ENCODE assay signal across 1 cellular context in the genomic region with DNA sequence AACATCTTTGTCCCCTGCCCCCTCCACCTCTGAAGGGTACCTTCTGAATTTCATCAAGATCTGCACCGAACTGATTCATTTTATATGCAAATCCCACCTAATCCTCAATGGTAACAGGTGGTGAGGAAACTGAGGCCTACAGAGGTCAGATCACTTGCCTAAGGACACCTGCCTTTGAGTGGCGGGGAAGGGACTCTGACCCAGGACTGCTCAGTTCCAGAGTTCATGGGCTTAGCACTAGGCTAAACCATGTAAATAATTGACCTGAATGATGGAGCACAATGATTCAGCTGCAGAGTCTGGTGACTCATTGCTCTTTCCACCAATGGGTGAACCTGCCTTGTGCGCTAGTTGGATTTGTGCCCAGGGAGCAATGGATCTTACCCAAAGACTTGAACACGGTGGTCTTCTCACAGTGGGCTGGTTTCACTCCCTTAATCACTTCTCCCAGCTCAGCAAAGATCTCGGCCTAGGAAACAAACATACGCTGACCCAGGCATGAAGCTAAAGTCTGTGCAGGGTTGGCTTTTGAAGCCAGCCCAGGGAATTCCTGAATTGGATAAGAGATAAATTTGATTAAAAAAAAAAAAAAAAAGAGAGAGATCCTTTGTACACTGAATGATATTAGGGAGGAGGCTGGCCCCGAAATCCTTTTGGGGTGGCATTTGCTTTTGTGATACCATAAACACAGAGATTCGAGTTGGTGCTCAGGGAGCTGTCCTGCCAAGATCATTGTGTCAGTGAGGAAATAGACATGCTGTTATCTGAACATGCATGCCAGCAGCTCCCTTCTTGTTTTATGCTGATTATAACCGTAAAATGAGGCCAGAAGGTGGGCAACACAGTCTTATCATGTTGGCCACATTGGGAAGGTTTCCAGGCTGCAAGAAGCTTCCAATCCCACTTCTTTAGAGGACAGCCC.
TF ChIP-seq lines count a peak whose summit lies in the region.

No MANE protein-coding gene starts in this region.

TF ChIP-seq in K562, 482 proteins besides CTCF, POLR2A, EP300 and RAD21 (continued from another document and continues in another):
- TF ChIP-seq, protein P1, sequence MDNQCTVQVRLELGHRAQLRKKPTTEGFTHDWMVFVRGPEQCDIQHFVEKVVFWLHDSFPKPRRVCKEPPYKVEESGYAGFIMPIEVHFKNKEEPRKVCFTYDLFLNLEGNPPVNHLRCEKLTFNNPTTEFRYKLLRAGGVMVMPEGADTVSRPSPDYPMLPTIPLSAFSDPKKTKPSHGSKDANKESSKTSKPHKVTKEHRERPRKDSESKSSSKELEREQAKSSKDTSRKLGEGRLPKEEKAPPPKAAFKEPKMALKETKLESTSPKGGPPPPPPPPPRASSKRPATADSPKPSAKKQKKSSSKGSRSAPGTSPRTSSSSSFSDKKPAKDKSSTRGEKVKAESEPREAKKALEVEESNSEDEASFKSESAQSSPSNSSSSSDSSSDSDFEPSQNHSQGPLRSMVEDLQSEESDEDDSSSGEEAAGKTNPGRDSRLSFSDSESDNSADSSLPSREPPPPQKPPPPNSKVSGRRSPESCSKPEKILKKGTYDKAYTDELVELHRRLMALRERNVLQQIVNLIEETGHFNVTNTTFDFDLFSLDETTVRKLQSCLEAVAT (IDR thresholded peaks at IDR 0.05): no peak
- TF ChIP-seq MYNN (IDR thresholded peaks at IDR 0.05) (peak; percentile 90), MYNN (CRISPR knock-in tag; IDR thresholded peaks at IDR 0.05) (no peak), TAL1 (IDR thresholded peaks at IDR 0.05) (peak; percentile 98), MTA3 (IDR thresholded peaks at IDR 0.05; ENCODE audit: borderline replicate concordance) (peak; percentile 71; the same call in 1 of the 2 replicates), MXI1 (IDR thresholded peaks at IDR 0.05; ENCODE audit: low read depth, low read length) (no peak; the same call in 1 of the 2 replicates), HIVEP1 (CRISPR knock-in tag; IDR thresholded peaks at IDR 0.05) (no peak), ZNF316 (IDR thresholded peaks at IDR 0.05) (peak; percentile 87), NBN (IDR thresholded peaks at IDR 0.05; ENCODE audit: low read depth) (peak; percentile 60; the same call in 1 of the 2 replicates), ETV6 (IDR thresholded peaks at IDR 0.05; ENCODE audit: borderline replicate concordance in 1 of 2, low read depth in 2 of 2, low read length in 1 of 2) (0 out of 4 replicates have a peak, but pooled peaks of 1 of the 2 experiments have one; percentile 20), ETV6 (CRISPR knock-in tag; IDR thresholded peaks at IDR 0.05; ENCODE audit: borderline replicate concordance) (no peak), FOS (IDR thresholded peaks at IDR 0.05; ENCODE audit: extremely low read depth, insufficient read length) (peak; percentile 57), MECOM (CRISPR knock-in tag; IDR thresholded peaks at IDR 0.05) (0 out of 2 replicates have a peak, but pooled peaks have one; percentile 8), ZNF184 (CRISPR knock-in tag; IDR thresholded peaks at IDR 0.05) (no peak), RHOXF2B (CRISPR knock-in tag; conservative IDR thresholded peaks at IDR 0.05) (no peak), NFE2 (IDR thresholded peaks at IDR 0.05; ENCODE audit: low read depth) (peak; percentile 95), MYC (IDR thresholded peaks at IDR 0.05; ENCODE audit: low read depth, low read length) (peak; percentile 8; the same call in 1 of the 2 replicates), MYC (CRISPR knock-in tag; IDR thresholded peaks at IDR 0.05; ENCODE audit: borderline replicate concordance, low read depth) (no peak), ZNF431 (CRISPR knock-in tag; IDR thresholded peaks at IDR 0.05) (no peak), IFI16 (CRISPR knock-in tag; IDR thresholded peaks at IDR 0.05) (no peak), MTA1 (IDR thresholded peaks at IDR 0.05; ENCODE audit: borderline replicate concordance) (no peak), POLR2G (IDR thresholded peaks at IDR 0.05; ENCODE audit: low read depth, low read length) (no peak), CAMTA2 (CRISPR knock-in tag; conservative IDR thresholded peaks at IDR 0.05) (no peak), SETDB1 (IDR thresholded peaks at IDR 0.05; ENCODE audit: low read length) (no peak), CBFA2T3 (IDR thresholded peaks at IDR 0.05) (peak; percentile 99), EZH2 (IDR thresholded peaks at IDR 0.05; ENCODE audit: borderline replicate concordance, low read depth, low read length) (no peak), KLF16 (IDR thresholded peaks at IDR 0.05) (peak; percentile 95), RBM34 (IDR thresholded peaks at IDR 0.05; ENCODE audit: borderline replicate concordance, insufficient read depth, low read length) (no peak), ZNF217 (CRISPR knock-in tag; IDR thresholded peaks at IDR 0.05) (no peak), RBM15 (IDR thresholded peaks at IDR 0.05; ENCODE audit: insufficient read depth, low read length) (no peak), RNF2 (IDR thresholded peaks at IDR 0.05) (peak; percentile 43; the same call in 1 of the 2 replicates), ZNF589 (CRISPR knock-in tag; IDR thresholded peaks at IDR 0.05; ENCODE audit: low read depth) (0 out of 2 replicates have a peak, but pooled peaks have one; percentile 72), ETV5 (CRISPR knock-in tag; IDR thresholded peaks at IDR 0.05; ENCODE audit: low read depth) (0 out of 2 replicates have a peak, but pooled peaks have one; percentile 10), ZNF134 (CRISPR knock-in tag; conservative IDR thresholded peaks at IDR 0.05) (no peak), MAFK (IDR thresholded peaks at IDR 0.05; ENCODE audit: low read length) (peak; percentile 71), LEF1 (IDR thresholded peaks at IDR 0.05) (peak; percentile 82; the same call in 1 of the 2 replicates), POLR2H (tag; IDR thresholded peaks at IDR 0.05; ENCODE audit: low read depth) (no peak), SMARCE1 (IDR thresholded peaks at IDR 0.05) (peak; percentile 87), GTF2F1 (IDR thresholded peaks at IDR 0.05; ENCODE audit: low read depth, low read length) (no peak)
- TF ChIP-seq, protein P2, sequence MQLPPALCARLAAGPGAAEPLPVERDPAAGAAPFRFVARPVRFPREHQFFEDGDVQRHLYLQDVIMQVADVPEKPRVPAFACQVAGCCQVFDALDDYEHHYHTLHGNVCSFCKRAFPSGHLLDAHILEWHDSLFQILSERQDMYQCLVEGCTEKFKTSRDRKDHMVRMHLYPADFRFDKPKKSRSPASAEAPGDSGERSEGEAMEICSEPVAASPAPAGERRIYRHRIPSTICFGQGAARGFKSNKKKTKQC (CRISPR knock-in tag; IDR thresholded peaks at IDR 0.05): no peak
- TF ChIP-seq, protein P3, sequence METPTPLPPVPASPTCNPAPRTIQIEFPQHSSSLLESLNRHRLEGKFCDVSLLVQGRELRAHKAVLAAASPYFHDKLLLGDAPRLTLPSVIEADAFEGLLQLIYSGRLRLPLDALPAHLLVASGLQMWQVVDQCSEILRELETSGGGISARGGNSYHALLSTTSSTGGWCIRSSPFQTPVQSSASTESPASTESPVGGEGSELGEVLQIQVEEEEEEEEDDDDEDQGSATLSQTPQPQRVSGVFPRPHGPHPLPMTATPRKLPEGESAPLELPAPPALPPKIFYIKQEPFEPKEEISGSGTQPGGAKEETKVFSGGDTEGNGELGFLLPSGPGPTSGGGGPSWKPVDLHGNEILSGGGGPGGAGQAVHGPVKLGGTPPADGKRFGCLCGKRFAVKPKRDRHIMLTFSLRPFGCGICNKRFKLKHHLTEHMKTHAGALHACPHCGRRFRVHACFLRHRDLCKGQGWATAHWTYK (CRISPR knock-in tag; IDR thresholded peaks at IDR 0.05): no peak
- TF ChIP-seq, protein P4, sequence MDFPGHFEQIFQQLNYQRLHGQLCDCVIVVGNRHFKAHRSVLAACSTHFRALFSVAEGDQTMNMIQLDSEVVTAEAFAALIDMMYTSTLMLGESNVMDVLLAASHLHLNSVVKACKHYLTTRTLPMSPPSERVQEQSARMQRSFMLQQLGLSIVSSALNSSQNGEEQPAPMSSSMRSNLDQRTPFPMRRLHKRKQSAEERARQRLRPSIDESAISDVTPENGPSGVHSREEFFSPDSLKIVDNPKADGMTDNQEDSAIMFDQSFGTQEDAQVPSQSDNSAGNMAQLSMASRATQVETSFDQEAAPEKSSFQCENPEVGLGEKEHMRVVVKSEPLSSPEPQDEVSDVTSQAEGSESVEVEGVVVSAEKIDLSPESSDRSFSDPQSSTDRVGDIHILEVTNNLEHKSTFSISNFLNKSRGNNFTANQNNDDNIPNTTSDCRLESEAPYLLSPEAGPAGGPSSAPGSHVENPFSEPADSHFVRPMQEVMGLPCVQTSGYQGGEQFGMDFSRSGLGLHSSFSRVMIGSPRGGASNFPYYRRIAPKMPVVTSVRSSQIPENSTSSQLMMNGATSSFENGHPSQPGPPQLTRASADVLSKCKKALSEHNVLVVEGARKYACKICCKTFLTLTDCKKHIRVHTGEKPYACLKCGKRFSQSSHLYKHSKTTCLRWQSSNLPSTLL (IDR thresholded peaks at IDR 0.05): no peak
- TF ChIP-seq, protein P5, sequence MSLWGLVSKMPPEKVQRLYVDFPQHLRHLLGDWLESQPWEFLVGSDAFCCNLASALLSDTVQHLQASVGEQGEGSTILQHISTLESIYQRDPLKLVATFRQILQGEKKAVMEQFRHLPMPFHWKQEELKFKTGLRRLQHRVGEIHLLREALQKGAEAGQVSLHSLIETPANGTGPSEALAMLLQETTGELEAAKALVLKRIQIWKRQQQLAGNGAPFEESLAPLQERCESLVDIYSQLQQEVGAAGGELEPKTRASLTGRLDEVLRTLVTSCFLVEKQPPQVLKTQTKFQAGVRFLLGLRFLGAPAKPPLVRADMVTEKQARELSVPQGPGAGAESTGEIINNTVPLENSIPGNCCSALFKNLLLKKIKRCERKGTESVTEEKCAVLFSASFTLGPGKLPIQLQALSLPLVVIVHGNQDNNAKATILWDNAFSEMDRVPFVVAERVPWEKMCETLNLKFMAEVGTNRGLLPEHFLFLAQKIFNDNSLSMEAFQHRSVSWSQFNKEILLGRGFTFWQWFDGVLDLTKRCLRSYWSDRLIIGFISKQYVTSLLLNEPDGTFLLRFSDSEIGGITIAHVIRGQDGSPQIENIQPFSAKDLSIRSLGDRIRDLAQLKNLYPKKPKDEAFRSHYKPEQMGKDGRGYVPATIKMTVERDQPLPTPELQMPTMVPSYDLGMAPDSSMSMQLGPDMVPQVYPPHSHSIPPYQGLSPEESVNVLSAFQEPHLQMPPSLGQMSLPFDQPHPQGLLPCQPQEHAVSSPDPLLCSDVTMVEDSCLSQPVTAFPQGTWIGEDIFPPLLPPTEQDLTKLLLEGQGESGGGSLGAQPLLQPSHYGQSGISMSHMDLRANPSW (CRISPR knock-in tag; IDR thresholded peaks at IDR 0.05): no peak
- TF ChIP-seq, protein P6, sequence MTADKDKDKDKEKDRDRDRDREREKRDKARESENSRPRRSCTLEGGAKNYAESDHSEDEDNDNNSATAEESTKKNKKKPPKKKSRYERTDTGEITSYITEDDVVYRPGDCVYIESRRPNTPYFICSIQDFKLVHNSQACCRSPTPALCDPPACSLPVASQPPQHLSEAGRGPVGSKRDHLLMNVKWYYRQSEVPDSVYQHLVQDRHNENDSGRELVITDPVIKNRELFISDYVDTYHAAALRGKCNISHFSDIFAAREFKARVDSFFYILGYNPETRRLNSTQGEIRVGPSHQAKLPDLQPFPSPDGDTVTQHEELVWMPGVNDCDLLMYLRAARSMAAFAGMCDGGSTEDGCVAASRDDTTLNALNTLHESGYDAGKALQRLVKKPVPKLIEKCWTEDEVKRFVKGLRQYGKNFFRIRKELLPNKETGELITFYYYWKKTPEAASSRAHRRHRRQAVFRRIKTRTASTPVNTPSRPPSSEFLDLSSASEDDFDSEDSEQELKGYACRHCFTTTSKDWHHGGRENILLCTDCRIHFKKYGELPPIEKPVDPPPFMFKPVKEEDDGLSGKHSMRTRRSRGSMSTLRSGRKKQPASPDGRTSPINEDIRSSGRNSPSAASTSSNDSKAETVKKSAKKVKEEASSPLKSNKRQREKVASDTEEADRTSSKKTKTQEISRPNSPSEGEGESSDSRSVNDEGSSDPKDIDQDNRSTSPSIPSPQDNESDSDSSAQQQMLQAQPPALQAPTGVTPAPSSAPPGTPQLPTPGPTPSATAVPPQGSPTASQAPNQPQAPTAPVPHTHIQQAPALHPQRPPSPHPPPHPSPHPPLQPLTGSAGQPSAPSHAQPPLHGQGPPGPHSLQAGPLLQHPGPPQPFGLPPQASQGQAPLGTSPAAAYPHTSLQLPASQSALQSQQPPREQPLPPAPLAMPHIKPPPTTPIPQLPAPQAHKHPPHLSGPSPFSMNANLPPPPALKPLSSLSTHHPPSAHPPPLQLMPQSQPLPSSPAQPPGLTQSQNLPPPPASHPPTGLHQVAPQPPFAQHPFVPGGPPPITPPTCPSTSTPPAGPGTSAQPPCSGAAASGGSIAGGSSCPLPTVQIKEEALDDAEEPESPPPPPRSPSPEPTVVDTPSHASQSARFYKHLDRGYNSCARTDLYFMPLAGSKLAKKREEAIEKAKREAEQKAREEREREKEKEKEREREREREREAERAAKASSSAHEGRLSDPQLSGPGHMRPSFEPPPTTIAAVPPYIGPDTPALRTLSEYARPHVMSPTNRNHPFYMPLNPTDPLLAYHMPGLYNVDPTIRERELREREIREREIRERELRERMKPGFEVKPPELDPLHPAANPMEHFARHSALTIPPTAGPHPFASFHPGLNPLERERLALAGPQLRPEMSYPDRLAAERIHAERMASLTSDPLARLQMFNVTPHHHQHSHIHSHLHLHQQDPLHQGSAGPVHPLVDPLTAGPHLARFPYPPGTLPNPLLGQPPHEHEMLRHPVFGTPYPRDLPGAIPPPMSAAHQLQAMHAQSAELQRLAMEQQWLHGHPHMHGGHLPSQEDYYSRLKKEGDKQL (CRISPR knock-in tag; IDR thresholded peaks at IDR 0.05; ENCODE audit: borderline replicate concordance): no peak
- TF ChIP-seq, protein P7, sequence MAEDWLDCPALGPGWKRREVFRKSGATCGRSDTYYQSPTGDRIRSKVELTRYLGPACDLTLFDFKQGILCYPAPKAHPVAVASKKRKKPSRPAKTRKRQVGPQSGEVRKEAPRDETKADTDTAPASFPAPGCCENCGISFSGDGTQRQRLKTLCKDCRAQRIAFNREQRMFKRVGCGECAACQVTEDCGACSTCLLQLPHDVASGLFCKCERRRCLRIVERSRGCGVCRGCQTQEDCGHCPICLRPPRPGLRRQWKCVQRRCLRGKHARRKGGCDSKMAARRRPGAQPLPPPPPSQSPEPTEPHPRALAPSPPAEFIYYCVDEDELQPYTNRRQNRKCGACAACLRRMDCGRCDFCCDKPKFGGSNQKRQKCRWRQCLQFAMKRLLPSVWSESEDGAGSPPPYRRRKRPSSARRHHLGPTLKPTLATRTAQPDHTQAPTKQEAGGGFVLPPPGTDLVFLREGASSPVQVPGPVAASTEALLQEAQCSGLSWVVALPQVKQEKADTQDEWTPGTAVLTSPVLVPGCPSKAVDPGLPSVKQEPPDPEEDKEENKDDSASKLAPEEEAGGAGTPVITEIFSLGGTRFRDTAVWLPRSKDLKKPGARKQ (CRISPR knock-in tag; IDR thresholded peaks at IDR 0.05): no peak
- TF ChIP-seq, protein P8, sequence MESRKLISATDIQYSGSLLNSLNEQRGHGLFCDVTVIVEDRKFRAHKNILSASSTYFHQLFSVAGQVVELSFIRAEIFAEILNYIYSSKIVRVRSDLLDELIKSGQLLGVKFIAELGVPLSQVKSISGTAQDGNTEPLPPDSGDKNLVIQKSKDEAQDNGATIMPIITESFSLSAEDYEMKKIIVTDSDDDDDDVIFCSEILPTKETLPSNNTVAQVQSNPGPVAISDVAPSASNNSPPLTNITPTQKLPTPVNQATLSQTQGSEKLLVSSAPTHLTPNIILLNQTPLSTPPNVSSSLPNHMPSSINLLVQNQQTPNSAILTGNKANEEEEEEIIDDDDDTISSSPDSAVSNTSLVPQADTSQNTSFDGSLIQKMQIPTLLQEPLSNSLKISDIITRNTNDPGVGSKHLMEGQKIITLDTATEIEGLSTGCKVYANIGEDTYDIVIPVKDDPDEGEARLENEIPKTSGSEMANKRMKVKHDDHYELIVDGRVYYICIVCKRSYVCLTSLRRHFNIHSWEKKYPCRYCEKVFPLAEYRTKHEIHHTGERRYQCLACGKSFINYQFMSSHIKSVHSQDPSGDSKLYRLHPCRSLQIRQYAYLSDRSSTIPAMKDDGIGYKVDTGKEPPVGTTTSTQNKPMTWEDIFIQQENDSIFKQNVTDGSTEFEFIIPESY (CRISPR knock-in tag; IDR thresholded peaks at IDR 0.05): no peak
